16 cellular contexts compared by ENCODE assay signal in genomic region chr10:1509003-1509402, GRCh38.
DNase-seq lines count a peak whose midpoint lies in the region; ATAC-seq and TF ChIP-seq lines count a peak whose summit lies in the region.
"Had no signal": no experiment of that assay in that cellular context is flagged by ENCODE, and none has a peak within 500 bp of the region (broad histone marks: within the 10 kb centered on the region; RNA-seq: fewer than 3 reads in every experiment).

No MANE protein-coding gene starts in this region.

- H3K9ac ChIP-seq in SK-N-MC (ENCODE audit: insufficient read length), result no peak overlapping the region

- H2AFZ ChIP-seq in osteoblast (ENCODE audit: low read length), result no peak overlapping the region

- H3K27ac Mint-ChIP-seq in WTC11, result no peak overlapping the region
- H3K27ac Mint-ChIP-seq: CD4-positive, CD25-positive, alpha-beta regulatory T cell; CD8-positive, alpha-beta memory T cell had no signal

- CTCF ChIA-PET in A673 (lab: Charles Lee), result no interaction called here
- CTCF ChIA-PET in WTC11 (lab: Charles Lee), result interaction anchor here (0.7 kb wide), 1 partner anchor 207 kb away, joined by 3 read pairs; no protein-coding TSS in a partner anchor

- H3K27me3 Mint-ChIP-seq in WTC11 (ENCODE audit: low read depth), result peaks cover 8% of the 10 kb centered on the region
- H3K27me3 Mint-ChIP-seq: CD4-positive, CD25-positive, alpha-beta regulatory T cell had no signal

- H3K27me3 ChIP-seq in A673 (replicated peaks; ENCODE audit: insufficient read depth, low read depth, low read length, poor library complexity) (peaks cover 77% of the 10 kb centered on the region), osteoblast (ENCODE audit: insufficient read depth, low read length) (no peaks in the 10 kb centered on the region)

- H3K4me1 Mint-ChIP-seq in WTC11, result peaks cover 8% of the 10 kb centered on the region
- H3K4me1 Mint-ChIP-seq: CD4-positive, CD25-positive, alpha-beta regulatory T cell; CD8-positive, alpha-beta memory T cell had no signal

- H3K4me3 Mint-ChIP-seq in WTC11, result no peak overlapping the region
- H3K4me3 Mint-ChIP-seq: CD4-positive, CD25-positive, alpha-beta regulatory T cell; CD8-positive, alpha-beta memory T cell had no signal

- no peak overlapping the region for H3K27ac ChIP-seq in A673 (ENCODE audit: low read depth, low read length, poor library complexity, severe bottlenecking)
- peak overlapping the region; percentile 19; the same call in 1 of the 2 replicates for H3K27ac ChIP-seq in SK-N-MC
- H3K27ac ChIP-seq in osteoblast (ENCODE audit: low read depth, low read length), result no peak overlapping the region

- no peaks in the 10 kb centered on the region for H4K20me1 ChIP-seq in osteoblast (ENCODE audit: insufficient read depth, low read length)

- no peak overlapping the region for H3K4me3 ChIP-seq in A673 (ENCODE audit: low read depth, low read length, poor library complexity, severe bottlenecking)
- peak overlapping the region; percentile 54 for H3K4me3 ChIP-seq in SK-N-MC
- H3K4me3 ChIP-seq in osteoblast (ENCODE audit: insufficient read depth, low read length), result no peak overlapping the region

- BruUV-seq in A673 (replicated peaks; lab: Mats Ljungman, UMichigan), result no TSS peak

- H3K9me3 ChIP-seq in A673 (ENCODE audit: low read depth, low read length, poor library complexity, severe bottlenecking), result no peaks in the 10 kb centered on the region
- no peaks in the 10 kb centered on the region for H3K9me3 ChIP-seq in SK-N-MC (ENCODE audit: low read depth, low read length)
- no peaks in the 10 kb centered on the region for H3K9me3 ChIP-seq in osteoblast (ENCODE audit: low read depth, low read length)
- H3K9me3 ChIP-seq: BE2C had no signal

- no peaks in the 10 kb centered on the region for H3K79me2 ChIP-seq in osteoblast (ENCODE audit: insufficient read depth, low read length)

- DNase-seq in A673 (ENCODE audit: low spot score) (peak; percentile 13), NCI-H2081 (lab: John Stamatoyannopoulos, UW) (peak; percentile 37 to 71), SK-N-MC (ENCODE audit: low read depth, low spot score) (no peak), osteoblast (ENCODE audit: insufficient read length, low spot score, missing footprints) (peak; percentile 11), DMS153 (lab: John Stamatoyannopoulos, UW) (no peak), globus pallidus (ENCODE audit: low spot score) (no peak), WTC11 (ENCODE audit: low spot score) (no peak)
- DNase-seq: ACHN; BE2C; C1 segment of cervical spinal cord; CD4-positive, CD25-positive, alpha-beta regulatory T cell; CD8-positive, alpha-beta memory T cell; COR-L47; DMS 273 treated with DMSO at 0.1 percent for 48 hours; GOT3; H7 had no signal

- no peak for ATAC-seq in WTC11

- no peak overlapping the region for H3K4me2 ChIP-seq in osteoblast (ENCODE audit: insufficient read depth, low read length)

- peaks cover 21% of the 10 kb centered on the region for H3K9me3 Mint-ChIP-seq in WTC11

- H3K4me1 ChIP-seq in A673 (ENCODE audit: insufficient read depth, low read length, poor library complexity, severe bottlenecking), result no peaks in the 10 kb centered on the region
- H3K4me1 ChIP-seq in osteoblast (ENCODE audit: insufficient read depth, low read length), result no peaks in the 10 kb centered on the region
- H3K4me1 ChIP-seq: BE2C had no signal

- TF ChIP-seq CTCF in A673 (conservative IDR thresholded peaks at IDR 0.05; ENCODE audit: low read depth, low read length), result no peak
- TF ChIP-seq CTCF in osteoblast (IDR thresholded peaks at IDR 0.05; ENCODE audit: extremely low read depth, low read depth, low read length), result no peak
- TF ChIP-seq CTCF in WTC11 (IDR thresholded peaks at IDR 0.05), result no peak

- intact Hi-C loops in A673 (cut with micrococcal nuclease; ENCODE audit: unreplicated experiment), result no loop called here

- POLR2A ChIA-PET in A673 (lab: Charles Lee; ENCODE audit: low non-redundant PET), result no interaction called here
- POLR2A ChIA-PET in WTC11 (lab: Charles Lee), result no interaction called here

- H3K36me3 Mint-ChIP-seq in WTC11, result peaks cover 3% of the 10 kb centered on the region
- H3K36me3 Mint-ChIP-seq: CD4-positive, CD25-positive, alpha-beta regulatory T cell; CD8-positive, alpha-beta memory T cell had no signal

- H3K36me3 ChIP-seq in A673 (ENCODE audit: insufficient read depth, low read length, poor library complexity, severe bottlenecking) (no peaks in the 10 kb centered on the region), SK-N-MC (ENCODE audit: insufficient read depth, low read length) (no peaks in the 10 kb centered on the region), osteoblast (ENCODE audit: insufficient read depth, low read length) (no peaks in the 10 kb centered on the region)
- H3K36me3 ChIP-seq: BE2C had no signal

TF ChIP-seq in WTC11, 78 proteins besides CTCF, POLR2A, EP300 and RAD21:
- TF ChIP-seq SMAD4 (CRISPR knock-in tag; IDR thresholded peaks at IDR 0.05) (no peak), TCF7 (CRISPR knock-in tag; IDR thresholded peaks at IDR 0.05; ENCODE audit: low read depth) (no peak), JUN (CRISPR knock-in tag; IDR thresholded peaks at IDR 0.05) (no peak), FOXP4 (CRISPR knock-in tag; IDR thresholded peaks at IDR 0.05) (no peak), NFE2L1 (CRISPR knock-in tag; IDR thresholded peaks at IDR 0.05) (no peak), HMGA2 (CRISPR knock-in tag; IDR thresholded peaks at IDR 0.05) (no peak), GTF2I (CRISPR knock-in tag; conservative IDR thresholded peaks at IDR 0.05) (no peak), ZNF263 (CRISPR knock-in tag; IDR thresholded peaks at IDR 0.05; ENCODE audit: low read depth) (no peak), CREM (CRISPR knock-in tag; IDR thresholded peaks at IDR 0.05) (no peak), MXD4 (CRISPR knock-in tag; IDR thresholded peaks at IDR 0.05; ENCODE audit: borderline replicate concordance) (no peak)

Comparison
In these comparisons a context has a peak if more than half of its experiments do, and no peak if none do; other contexts are left out.
1. DNase-seq: peak in A673 (single experiment), NCI-H2081 (2 of 2) and osteoblast (single experiment); none in SK-N-MC (single experiment), DMS153 (single experiment), globus pallidus (single experiment) and WTC11 (single experiment).